In genomic region chr13:102089177-102089576, GRCh38 we compare ENCODE assay signal across 12 cellular contexts.
DNase-seq lines count a peak whose midpoint lies in the region; TF ChIP-seq lines count a peak whose summit lies in the region.
"Had no signal": no experiment of that assay in that cellular context is flagged by ENCODE, and none has a peak within 500 bp of the region (broad histone marks: within the 10 kb centered on the region; RNA-seq: fewer than 3 reads in every experiment).

No MANE protein-coding gene starts in this region.

- H3K9me3 ChIP-seq in osteoblast (ENCODE audit: low read depth, low read length): no peaks in the 10 kb centered on the region

- CTCF ChIA-PET in activated naive CD4-positive, alpha-beta T cell treated with anti-CD3 and anti-CD28 coated beads for 36 hours (lab: Charles Lee): no interaction called here

- H2AFZ ChIP-seq in osteoblast (ENCODE audit: low read length): no peak overlapping the region

- H4K20me1 ChIP-seq in osteoblast (ENCODE audit: insufficient read depth, low read length): no peaks in the 10 kb centered on the region

- no peak overlapping the region for H3K27ac ChIP-seq in osteoblast (ENCODE audit: low read depth, low read length)

- no peaks in the 10 kb centered on the region for H3K79me2 ChIP-seq in osteoblast (ENCODE audit: insufficient read depth, low read length)

- H3K9me3 Mint-ChIP-seq in activated naive CD4-positive, alpha-beta T cell treated with anti-CD3 and anti-CD28 coated beads for 36 hours: no peaks in the 10 kb centered on the region

- no peaks in the 10 kb centered on the region for H3K27me3 ChIP-seq in osteoblast (ENCODE audit: insufficient read depth, low read length)

- H3K27me3 Mint-ChIP-seq in activated naive CD4-positive, alpha-beta T cell treated with anti-CD3 and anti-CD28 coated beads for 36 hours (ENCODE audit: low read depth): peaks cover 3% of the 10 kb centered on the region

- DNase-seq in DMS153 (lab: John Stamatoyannopoulos, UW): peak; percentile 5
- DNase-seq in DMS153 treated with DMSO at 0.1 percent for 48 hours (lab: John Stamatoyannopoulos, UW; ENCODE audit: unreplicated experiment): no peak
- DNase-seq in NCI-H748 (lab: John Stamatoyannopoulos, UW; ENCODE audit: unreplicated experiment): peak; percentile 56
- peak; percentile 25 for DNase-seq in epithelial cell of esophagus (ENCODE audit: low read depth)
- DNase-seq in osteoblast (ENCODE audit: insufficient read length, low spot score, missing footprints): no peak
- DNase-seq in epidermal melanocyte (ENCODE audit: insufficient read length, low spot score): no peak
- DNase-seq in activated naive CD4-positive, alpha-beta T cell treated with anti-CD3 and anti-CD28 coated beads for 36 hours: no peak
- DNase-seq in DMS79 treated with DMSO at 0.1 percent for 48 hours (lab: John Stamatoyannopoulos, UW): no peak
- DNase-seq: activated CD4-positive, CD25-positive, alpha-beta regulatory T cell treated with anti-CD3 and anti-CD28 coated beads, Interleukin-2, amount 50 U/mL, for 72 hours; activated effector memory CD4-positive, alpha-beta T cell treated with Interleukin-2 at 50 U/mL for 16 hours; midbrain; NCI-H187 treated with DMSO at 0.1 percent for 48 hours had no signal

- no peak overlapping the region for H3K4me3 Mint-ChIP-seq in activated naive CD4-positive, alpha-beta T cell treated with anti-CD3 and anti-CD28 coated beads for 36 hours

- H3K4me3 ChIP-seq in epithelial cell of esophagus (ENCODE audit: low read length) (no peak overlapping the region), osteoblast (ENCODE audit: insufficient read depth, low read length) (no peak overlapping the region)

- no peak overlapping the region for H3K27ac Mint-ChIP-seq in activated naive CD4-positive, alpha-beta T cell treated with anti-CD3 and anti-CD28 coated beads for 36 hours

- intact Hi-C loops in activated naive CD4-positive, alpha-beta T cell treated with anti-CD3 and anti-CD28 coated beads for 36 hours (cut with micrococcal nuclease): loop anchor here (2.0 kb wide), 1 partner anchor 368 kb away; no protein-coding TSS in a partner anchor

- H3K4me1 Mint-ChIP-seq in activated naive CD4-positive, alpha-beta T cell treated with anti-CD3 and anti-CD28 coated beads for 36 hours (ENCODE audit: low read depth): no peaks in the 10 kb centered on the region

- no peaks in the 10 kb centered on the region for H3K36me3 ChIP-seq in osteoblast (ENCODE audit: insufficient read depth, low read length)

- no peaks in the 10 kb centered on the region for H3K36me3 Mint-ChIP-seq in activated naive CD4-positive, alpha-beta T cell treated with anti-CD3 and anti-CD28 coated beads for 36 hours (ENCODE audit: low read depth)

- peak; percentile 43 for TF ChIP-seq CTCF in epithelial cell of esophagus (IDR thresholded peaks at IDR 0.05; ENCODE audit: insufficient read depth, low read depth, low read length, missing control alignments)
- TF ChIP-seq CTCF in osteoblast (IDR thresholded peaks at IDR 0.05; ENCODE audit: extremely low read depth, low read depth, low read length): peak; percentile 7

- no peaks in the 10 kb centered on the region for H3K4me1 ChIP-seq in osteoblast (ENCODE audit: insufficient read depth, low read length)

- no peak overlapping the region for H3K4me2 ChIP-seq in osteoblast (ENCODE audit: insufficient read depth, low read length)

Comparison
In these comparisons a context has a peak if more than half of its experiments do, and no peak if none do; other contexts are left out.
1. DNase-seq: peak in DMS153 (single experiment), NCI-H748 (single experiment) and epithelial cell of esophagus (single experiment); none in DMS153 treated with DMSO at 0.1 percent for 48 hours (single experiment), osteoblast (single experiment), epidermal melanocyte (single experiment), activated naive CD4-positive, alpha-beta T cell treated with anti-CD3 and anti-CD28 coated beads for 36 hours (single experiment) and DMS79 treated with DMSO at 0.1 percent for 48 hours (single experiment).